Comparison of ENCODE assay signal across 7 cellular contexts in genomic region chr1:157920748-157921147, GRCh38.
"Had no signal": no experiment of that assay in that cellular context is flagged by ENCODE, and none has a peak within 500 bp of the region (broad histone marks: within the 10 kb centered on the region; RNA-seq: fewer than 3 reads in every experiment).

No MANE protein-coding gene starts in this region.

- H3K4me3 Mint-ChIP-seq: IgD-negative memory B cell had no signal

- H3K4me3 ChIP-seq: K562 had no signal

- H3K36me3 Mint-ChIP-seq: IgD-negative memory B cell had no signal

- DNase-seq: IMR-90, KBM-7, KG1 had no signal

- H3K27ac ChIP-seq: HL-60 had no signal

- H3K4me1 Mint-ChIP-seq: IgD-negative memory B cell had no signal

- H3K9me3 Mint-ChIP-seq: IgD-negative memory B cell had no signal

- ATAC-seq: HepG2, K562 had no signal
